ENCODE assay signal across 22 cellular contexts in genomic region chr3:135811597-135811996, GRCh38.
A peak's percentile ranks its signal among the peaks of the same experiment; 100 is the strongest.
DNase-seq lines count a peak whose midpoint lies in the region; ATAC-seq and TF ChIP-seq lines count a peak whose summit lies in the region.
"Had no signal": no experiment of that assay in that cellular context is flagged by ENCODE, and none has a peak within 500 bp of the region (broad histone marks: within the 10 kb centered on the region; RNA-seq: fewer than 3 reads in every experiment).

No MANE protein-coding gene starts in this region.

- H3K79me2 ChIP-seq in neural cell (replicated peaks; ENCODE audit: insufficient read depth, low read length): no peaks in the 10 kb centered on the region

- no peaks in the 10 kb centered on the region for H3K27me3 ChIP-seq in neural cell (ENCODE audit: insufficient read depth, low read depth, low read length)
- H3K27me3 ChIP-seq: BLaER1 treated with 17β-estradiol and CSF1 and Interleukin-3, amounts not matched to agents 10 nM and 100 nM had no signal

- H4K20me1 ChIP-seq in neural cell (ENCODE audit: insufficient read depth): no peaks in the 10 kb centered on the region
- H4K20me1 ChIP-seq: BLaER1 treated with 17β-estradiol and CSF1 and Interleukin-3, amounts not matched to agents 10 nM and 100 nM had no signal

- no peak for TF ChIP-seq EP300 in neural cell (conservative IDR thresholded peaks at IDR 0.05; ENCODE audit: poor library complexity, severe bottlenecking)

- CTCF ChIA-PET in activated CD4-positive, alpha-beta memory T cell treated with anti-CD3 and anti-CD28 coated beads for 36 hours (lab: Charles Lee): no interaction called here

- no peaks in the 10 kb centered on the region for H3K36me3 Mint-ChIP-seq in brain
- no peaks in the 10 kb centered on the region for H3K36me3 Mint-ChIP-seq in glutamatergic neuron (ENCODE audit: unreplicated experiment)
- no peaks in the 10 kb centered on the region for H3K36me3 Mint-ChIP-seq in activated CD4-positive, alpha-beta memory T cell treated with anti-CD3 and anti-CD28 coated beads for 36 hours
- H3K36me3 Mint-ChIP-seq: CD8-positive, alpha-beta T cell had no signal

- no peaks in the 10 kb centered on the region for H3F3A ChIP-seq in neural cell (ENCODE audit: insufficient read depth, low read length, poor library complexity, severe bottlenecking)

- DNase-seq in glutamatergic neuron (peak; percentile 62), left cardiac atrium (no peak)
- no peak for DNase-seq in activated CD8-positive, alpha-beta memory T cell treated with anti-CD3 and anti-CD28 coated beads, Interleukin-2, amount 50 U/mL, for 4 hours
- no peak for DNase-seq in activated CD4-positive, alpha-beta memory T cell treated with anti-CD3 and anti-CD28 coated beads for 36 hours
- DNase-seq: AML-193; Caco-2; Calu3; CD4-positive, alpha-beta T cell; CD8-positive, alpha-beta T cell; DMS53; DMS79; DND-41; EL; GDM1 had no signal

- no peaks in the 10 kb centered on the region for H3K9me3 Mint-ChIP-seq in brain
- peaks cover 2% of the 10 kb centered on the region for H3K9me3 Mint-ChIP-seq in glutamatergic neuron (ENCODE audit: unreplicated experiment)
- H3K9me3 Mint-ChIP-seq in activated CD4-positive, alpha-beta memory T cell treated with anti-CD3 and anti-CD28 coated beads for 36 hours: no peaks in the 10 kb centered on the region
- H3K9me3 Mint-ChIP-seq: CD4-positive, alpha-beta T cell; CD8-positive, alpha-beta T cell had no signal

- no peaks in the 10 kb centered on the region for H3K9me2 ChIP-seq in neural cell (ENCODE audit: insufficient read depth, low read length)

- POLR2A ChIA-PET in activated CD4-positive, alpha-beta memory T cell treated with anti-CD3 and anti-CD28 coated beads for 36 hours (lab: Charles Lee): no interaction called here

- no peak overlapping the region for H3K4me3 Mint-ChIP-seq in brain
- H3K4me3 Mint-ChIP-seq in glutamatergic neuron (ENCODE audit: unreplicated experiment): peak overlapping the region; percentile 67
- H3K4me3 Mint-ChIP-seq in activated CD4-positive, alpha-beta memory T cell treated with anti-CD3 and anti-CD28 coated beads for 36 hours: no peak overlapping the region
- H3K4me3 Mint-ChIP-seq: B cell; CD4-positive, alpha-beta T cell; CD8-positive, alpha-beta T cell had no signal

- no peak overlapping the region for H2AFZ ChIP-seq in neural cell (ENCODE audit: low read depth, low read length)

- peak overlapping the region; percentile 6 for H3K27ac ChIP-seq in neural cell (ENCODE audit: low read length)
- H3K27ac ChIP-seq: 22Rv1; A549; BLaER1 treated with 17β-estradiol and CSF1 and Interleukin-3, amounts not matched to agents 10 nM and 100 nM; C4-2B had no signal

- H3K4me2 ChIP-seq in neural cell (ENCODE audit: low read length): no peak overlapping the region
- H3K4me2 ChIP-seq: A549; BLaER1 treated with 17β-estradiol and CSF1 and Interleukin-3, amounts not matched to agents 10 nM and 100 nM had no signal

- intact Hi-C loops in left cardiac atrium (cut with DNase I): no loop called here
- intact Hi-C loops in activated CD4-positive, alpha-beta memory T cell treated with anti-CD3 and anti-CD28 coated beads for 36 hours (cut with micrococcal nuclease): no loop called here

- no peaks in the 10 kb centered on the region for H3K36me3 ChIP-seq in neural cell (ENCODE audit: insufficient read depth, low read length)
- H3K36me3 ChIP-seq: BLaER1 treated with 17β-estradiol and CSF1 and Interleukin-3, amounts not matched to agents 10 nM and 100 nM had no signal

- no peak for TF ChIP-seq RAD21 in neural cell (conservative IDR thresholded peaks at IDR 0.05)

- H3K27me3 Mint-ChIP-seq in brain (no peaks in the 10 kb centered on the region), glutamatergic neuron (ENCODE audit: unreplicated experiment) (peaks cover 4% of the 10 kb centered on the region)
- H3K27me3 Mint-ChIP-seq in activated CD4-positive, alpha-beta memory T cell treated with anti-CD3 and anti-CD28 coated beads for 36 hours: no peaks in the 10 kb centered on the region

- H3K9me3 ChIP-seq in neural cell (ENCODE audit: low read length): no peaks in the 10 kb centered on the region
- H3K9me3 ChIP-seq: A549; BLaER1 treated with 17β-estradiol and CSF1 and Interleukin-3, amounts not matched to agents 10 nM and 100 nM; Caco-2 had no signal

- no peak for ATAC-seq in left cardiac atrium
- ATAC-seq: A549; CD8-positive, alpha-beta T cell; GM12878 had no signal

- H3K4me1 Mint-ChIP-seq in brain (peaks cover 37% of the 10 kb centered on the region), glutamatergic neuron (ENCODE audit: low read depth, unreplicated experiment) (peaks cover 24% of the 10 kb centered on the region)
- no peaks in the 10 kb centered on the region for H3K4me1 Mint-ChIP-seq in activated CD4-positive, alpha-beta memory T cell treated with anti-CD3 and anti-CD28 coated beads for 36 hours (ENCODE audit: low read depth)
- H3K4me1 Mint-ChIP-seq: B cell had no signal

- H3K4me3 ChIP-seq in neural cell (ENCODE audit: low read length): no peak overlapping the region
- H3K4me3 ChIP-seq: A549; BLaER1 treated with 17β-estradiol and CSF1 and Interleukin-3, amounts not matched to agents 10 nM and 100 nM; GM12878 had no signal

- TF ChIP-seq CTCF in brain (conservative IDR thresholded peaks at IDR 0.05) (no peak), glutamatergic neuron (IDR thresholded peaks at IDR 0.05; ENCODE audit: partially characterized antibody, unreplicated experiment) (no peak), neural cell (IDR thresholded peaks at IDR 0.05; ENCODE audit: poor library complexity, severe bottlenecking) (no peak)

- no peak overlapping the region for H3K9ac ChIP-seq in neural cell (ENCODE audit: low read length)
- H3K9ac ChIP-seq: BLaER1 treated with 17β-estradiol and CSF1 and Interleukin-3, amounts not matched to agents 10 nM and 100 nM had no signal

- H3K27ac Mint-ChIP-seq in brain (peak overlapping the region in 3 of 5 experiments; percentile 57 to 80 (median 79)), glutamatergic neuron (ENCODE audit: unreplicated experiment) (peak overlapping the region; percentile 88)
- H3K27ac Mint-ChIP-seq in activated CD4-positive, alpha-beta memory T cell treated with anti-CD3 and anti-CD28 coated beads for 36 hours: no peak overlapping the region
- H3K27ac Mint-ChIP-seq: B cell; CD4-positive, alpha-beta T cell; CD8-positive, alpha-beta T cell had no signal

TF ChIP-seq in neural cell, 6 proteins besides CTCF, POLR2A, EP300 and RAD21:
- TF ChIP-seq EZH2 (IDR thresholded peaks at IDR 0.05; ENCODE audit: borderline replicate concordance, insufficient read depth, low read length, poor library complexity, severe bottlenecking): no peak
